Comparison of ENCODE assay signal across 36 cellular contexts in genomic region chr16:82287948-82288347, GRCh38.
"Had no signal": no experiment of that assay in that cellular context is flagged by ENCODE, and none has a peak within 500 bp of the region (broad histone marks: within the 10 kb centered on the region; RNA-seq: fewer than 3 reads in every experiment).

No MANE protein-coding gene starts in this region.

- H3K27ac Mint-ChIP-seq: activated B cell treated with CpG ODN at 0.5 μM for 24 hours; activated CD4-positive, alpha-beta memory T cell treated with anti-CD3 and anti-CD28 coated beads for 36 hours; activated CD4-positive, alpha-beta T cell treated with anti-CD3 and anti-CD28 coated beads, Interleukin-2, amount 10 ng/mL, durations not matched to agents 24 days and 14 days; activated CD8-positive, alpha-beta T cell treated with anti-CD3 and anti-CD28 coated beads for 36 hours; activated naive CD4-positive, alpha-beta T cell treated with anti-CD3 and anti-CD28 coated beads for 36 hours; activated naive CD4-positive, alpha-beta T cell treated with anti-CD3 and anti-CD28 coated beads, Interleukin-2, amount 50 U/mL, for 72 hours; activated naive CD8-positive, alpha-beta T cell treated with anti-CD3 and anti-CD28 coated beads for 36 hours; activated T-helper 1 cell treated with anti-CD3 and anti-CD28 coated beads, Interleukin-12 subunit alpha, Interleukin-12 subunit beta, Interleukin-2, Interleukin-4 antibody, amounts not matched to agents 30 ng/mL and 10 ng/mL and 1 ng/mL, durations not matched to agents 14 hours and 24 hours and 36 hours; activated T-helper 17 cell treated with anti-CD3 and anti-CD28 coated beads, Interleukin-2, amount 50 U/mL, for 72 hours; T-helper 1 cell treated with Interleukin-12 subunit alpha and Interleukin-12 subunit beta and Interleukin-4 antibody, amounts not matched to agents 30 μg/mL and 1 μg/mL, for 36 hours; T-helper 2 cell treated with Interferon-gamma antibody and Interleukin-4, amounts not matched to agents 5 μg/mL and 100 μg/mL, for 36 hours had no signal

- H3K9me3 ChIP-seq: adrenal gland, body of pancreas, breast epithelium had no signal

- H3K27me3 ChIP-seq: adrenal gland, body of pancreas, breast epithelium had no signal

- H3K36me3 Mint-ChIP-seq: activated CD4-positive, alpha-beta memory T cell treated with anti-CD3 and anti-CD28 coated beads for 36 hours; activated naive CD4-positive, alpha-beta T cell treated with anti-CD3 and anti-CD28 coated beads, Interleukin-2, amount 50 U/mL, for 72 hours; activated naive CD8-positive, alpha-beta T cell treated with anti-CD3 and anti-CD28 coated beads for 36 hours had no signal

- FAIRE-seq: astrocyte, TTC549 had no signal

- H3K27me3 Mint-ChIP-seq: activated CD4-positive, alpha-beta memory T cell treated with anti-CD3 and anti-CD28 coated beads for 36 hours; activated naive CD8-positive, alpha-beta T cell treated with anti-CD3 and anti-CD28 coated beads for 36 hours had no signal

- H3K4me1 Mint-ChIP-seq: activated B cell treated with CpG ODN at 0.5 μM for 24 hours; activated CD4-positive, alpha-beta T cell treated with anti-CD3 and anti-CD28 coated beads, Interleukin-2, amount 10 ng/mL, durations not matched to agents 24 days and 14 days; activated naive CD8-positive, alpha-beta T cell treated with anti-CD3 and anti-CD28 coated beads for 36 hours; activated T-helper 17 cell treated with anti-CD3 and anti-CD28 coated beads, Interleukin-2, amount 50 U/mL, for 72 hours had no signal

- H3K9me3 Mint-ChIP-seq: activated B cell treated with CpG ODN at 0.5 μM for 24 hours; activated CD4-positive, alpha-beta memory T cell treated with anti-CD3 and anti-CD28 coated beads for 36 hours; activated CD4-positive, alpha-beta T cell treated with anti-CD3 and anti-CD28 coated beads, Interleukin-2, amount 10 ng/mL, durations not matched to agents 24 days and 14 days; activated CD8-positive, alpha-beta T cell treated with anti-CD3 and anti-CD28 coated beads for 36 hours; activated naive CD4-positive, alpha-beta T cell treated with anti-CD3 and anti-CD28 coated beads for 36 hours; activated naive CD4-positive, alpha-beta T cell treated with anti-CD3 and anti-CD28 coated beads, Interleukin-2, amount 50 U/mL, for 72 hours; activated naive CD8-positive, alpha-beta T cell treated with anti-CD3 and anti-CD28 coated beads for 36 hours; activated T-cell treated with anti-CD3 and anti-CD28 coated beads, Interleukin-2, amount 50 U/mL, for 4 hours; activated T-helper 1 cell treated with anti-CD3 and anti-CD28 coated beads, Interleukin-12 subunit alpha, Interleukin-12 subunit beta, Interleukin-2, Interleukin-4 antibody, amounts not matched to agents 30 ng/mL and 10 ng/mL and 1 ng/mL, durations not matched to agents 14 hours and 24 hours and 36 hours; activated T-helper 17 cell treated with anti-CD3 and anti-CD28 coated beads, Interleukin-2, amount 50 U/mL, for 72 hours; T-helper 1 cell treated with Interleukin-12 subunit alpha and Interleukin-12 subunit beta and Interleukin-4 antibody, amounts not matched to agents 30 μg/mL and 1 μg/mL, for 36 hours; T-helper 2 cell treated with Interferon-gamma antibody and Interleukin-4, amounts not matched to agents 5 μg/mL and 100 μg/mL, for 36 hours had no signal

- H3K4me3 Mint-ChIP-seq: activated B cell treated with CpG ODN at 0.5 μM for 24 hours; activated CD4-positive, alpha-beta memory T cell treated with anti-CD3 and anti-CD28 coated beads for 36 hours; activated CD4-positive, alpha-beta T cell treated with anti-CD3 and anti-CD28 coated beads, Interleukin-2, amount 10 ng/mL, durations not matched to agents 24 days and 14 days; activated CD8-positive, alpha-beta T cell treated with anti-CD3 and anti-CD28 coated beads for 36 hours; activated naive CD4-positive, alpha-beta T cell treated with anti-CD3 and anti-CD28 coated beads for 36 hours; activated naive CD8-positive, alpha-beta T cell treated with anti-CD3 and anti-CD28 coated beads for 36 hours; activated T-cell treated with anti-CD3 and anti-CD28 coated beads, Interleukin-2, amount 50 U/mL, for 4 hours; activated T-helper 1 cell treated with anti-CD3 and anti-CD28 coated beads, Interleukin-12 subunit alpha, Interleukin-12 subunit beta, Interleukin-2, Interleukin-4 antibody, amounts not matched to agents 30 ng/mL and 10 ng/mL and 1 ng/mL, durations not matched to agents 14 hours and 24 hours and 36 hours; activated T-helper 17 cell treated with anti-CD3 and anti-CD28 coated beads, Interleukin-2, amount 50 U/mL, for 72 hours; T-helper 1 cell treated with Interleukin-12 subunit alpha and Interleukin-12 subunit beta and Interleukin-4 antibody, amounts not matched to agents 30 μg/mL and 1 μg/mL, for 36 hours; T-helper 2 cell treated with Interferon-gamma antibody and Interleukin-4, amounts not matched to agents 5 μg/mL and 100 μg/mL, for 36 hours had no signal

- H3K27ac ChIP-seq: adrenal gland, body of pancreas, brain microvascular endothelial cell, breast epithelium, VCaP had no signal

- H3K4me3 ChIP-seq: adrenal gland, body of pancreas, breast epithelium had no signal

- H3K4me1 ChIP-seq: adrenal gland, breast epithelium had no signal

- H3K36me3 ChIP-seq: adrenal gland, brain microvascular endothelial cell, breast epithelium had no signal

- ATAC-seq: activated CD8-positive, alpha-beta T cell treated with anti-CD3 and anti-CD28 coated beads for 36 hours; activated naive CD4-positive, alpha-beta T cell treated with anti-CD3 and anti-CD28 coated beads, Interleukin-2, amount 50 U/mL, for 72 hours; activated T-cell treated with anti-CD3 and anti-CD28 coated beads, Interleukin-2, amount 50 U/mL, for 4 hours; activated T-helper 17 cell treated with anti-CD3 and anti-CD28 coated beads, Interleukin-2, amount 50 U/mL, for 72 hours; body of pancreas had no signal

- DNase-seq: activated B cell treated with CpG ODN at 0.5 μM for 24 hours; activated CD4-positive, alpha-beta memory T cell treated with anti-CD3 and anti-CD28 coated beads for 36 hours; activated CD4-positive, alpha-beta T cell treated with anti-CD3 and anti-CD28 coated beads for 4 hours; activated CD4-positive, alpha-beta T cell treated with anti-CD3 and anti-CD28 coated beads, Interleukin-2, amount 10 ng/mL, durations not matched to agents 24 days and 14 days; activated CD4-positive, alpha-beta T cell treated with anti-CD3 and anti-CD28 coated beads, Interleukin-2, amount 50 U/mL, for 1 hour; activated CD4-positive, alpha-beta T cell treated with anti-CD3 and anti-CD28 coated beads, Interleukin-2, amount 50 U/mL, for 4 hours; activated CD4-positive, CD25-positive, alpha-beta regulatory T cell treated with anti-CD3 and anti-CD28 coated beads, Interleukin-2, amount 50 U/mL, for 72 hours; activated CD8-positive, alpha-beta memory T cell treated with anti-CD3 and anti-CD28 coated beads, Interleukin-2, amount 50 U/mL, for 4 hours; activated CD8-positive, alpha-beta T cell treated with anti-CD3 and anti-CD28 coated beads for 36 hours; activated effector memory CD4-positive, alpha-beta T cell treated with anti-CD3 and anti-CD28 coated beads, Interleukin-2, amount 50 U/mL, for 16 hours; activated gamma-delta T cell treated with Interleukin-2 at 50 U/mL for 16 hours; activated naive CD4-positive, alpha-beta T cell; activated naive CD4-positive, alpha-beta T cell treated with anti-CD3 and anti-CD28 coated beads for 36 hours; activated naive CD4-positive, alpha-beta T cell treated with anti-CD3 and anti-CD28 coated beads, Interleukin-2, amount 50 U/mL, for 16 hours; activated naive CD8-positive, alpha-beta T cell treated with anti-CD3 and anti-CD28 coated beads for 36 hours; activated T-cell treated with anti-CD3 and anti-CD28 coated beads for 4 hours; activated T-cell treated with anti-CD3 and anti-CD28 coated beads, Interleukin-2, amount 50 U/mL, for 1 hour; activated T-cell treated with anti-CD3 and anti-CD28 coated beads, Interleukin-2, amount 50 U/mL, for 4 hours; adrenal gland; amniotic stem cell; aorta; body of pancreas; brain microvascular endothelial cell; central memory CD4-positive, alpha-beta T cell; T-helper 1 cell; T-helper 2 cell; T-helper 9 cell had no signal
